8 cellular contexts compared by ENCODE assay signal in genomic region chr6:108835218-108835850, GRCh38. TPM values are rescaled to one million over a fixed set of nuclear protein-coding genes. Genes with fewer than 3 reads are reported as not detected.
DNase-seq lines count a peak whose midpoint lies in the region; ATAC-seq and TF ChIP-seq lines count a peak whose summit lies in the region.

No MANE protein-coding gene starts in this region.

- H3K27ac Mint-ChIP-seq in progenitor cell of endocrine pancreas: no peak overlapping the region

- H3K4me1 ChIP-seq in uterus: no peaks in the 10 kb centered on the region

- H3K4me3 ChIP-seq in NB4 (ENCODE audit: low read depth, low read length) (no peak overlapping the region), uterus (no peak overlapping the region)

- intact Hi-C loops in Right ventricle myocardium superior (cut with DNase I) (loop anchor here (2.0 to 10.0 kb wide), 2 partner anchors 51 to 293 kb away; no protein-coding TSS in a partner anchor), uterus (cut with DNase I; ENCODE audit: low total_unique reads) (loop anchor here (5.0 kb wide), 1 partner anchor 293 kb away; no protein-coding TSS in a partner anchor)

- H3K4me3 Mint-ChIP-seq in progenitor cell of endocrine pancreas (ENCODE audit: low read depth): no peak overlapping the region

- peaks cover 47% of the 10 kb centered on the region for H3K27me3 Mint-ChIP-seq in progenitor cell of endocrine pancreas

- peak overlapping the region in 1 of 2 donors; percentile 22 for H3K27ac ChIP-seq in uterus

- peak; percentile 97 for ATAC-seq in Right ventricle myocardium superior (ENCODE audit: poor library complexity)

- peak; percentile 63 for DNase-seq in DMS53 treated with DMSO at 0.1 percent for 48 hours (lab: John Stamatoyannopoulos, UW; ENCODE audit: unreplicated experiment)
- DNase-seq in GOT3 (lab: John Stamatoyannopoulos, UW): peak; percentile 11
- peak; percentile 88 for DNase-seq in NB4 (ENCODE audit: low read depth)
- peak; percentile 66 for DNase-seq in SKM-1 treated with dmso at 0.1 percent for 144 hours (lab: John Stamatoyannopoulos, UW; ENCODE audit: unreplicated experiment)
- peak; percentile 85 for DNase-seq in activated naive CD4-positive, alpha-beta T cell treated with anti-CD3 and anti-CD28 coated beads, Interleukin-2, amount 50 U/mL, for 16 hours
- peak; percentile 94 for DNase-seq in Right ventricle myocardium superior
- peak; percentile 74 for DNase-seq in progenitor cell of endocrine pancreas (ENCODE audit: low spot score, unreplicated experiment)
- DNase-seq in uterus: peak; percentile 85 to 88

- H3K36me3 ChIP-seq in uterus: no peaks in the 10 kb centered on the region

- H3K4me1 Mint-ChIP-seq in progenitor cell of endocrine pancreas (ENCODE audit: low read depth): peaks cover 9% of the 10 kb centered on the region

- H3K36me3 Mint-ChIP-seq in progenitor cell of endocrine pancreas (ENCODE audit: insufficient read depth): no peaks in the 10 kb centered on the region

- H3K9me3 Mint-ChIP-seq in progenitor cell of endocrine pancreas (ENCODE audit: low read depth): no peaks in the 10 kb centered on the region

- TF ChIP-seq CTCF in NB4 (IDR thresholded peaks at IDR 0.05; ENCODE audit: low read depth, low read length): peak; percentile 91
- peak; percentile 97 for TF ChIP-seq CTCF in progenitor cell of endocrine pancreas (IDR thresholded peaks at IDR 0.05; ENCODE audit: unreplicated experiment)
- TF ChIP-seq CTCF in uterus (IDR thresholded peaks at IDR 0.05): peak; percentile 84 to 95 (median 90)

- H3K9me3 ChIP-seq in uterus: no peaks in the 10 kb centered on the region

- TF ChIP-seq POLR2A in NB4 (IDR thresholded peaks at IDR 0.05; ENCODE audit: extremely low read depth, insufficient read length) (no peak), uterus (IDR thresholded peaks at IDR 0.05) (peak in 1 of 2 donors; percentile 10)

- no peaks in the 10 kb centered on the region for H3K27me3 ChIP-seq in uterus

RNA-seq across cellular contexts. Expression of gene ARMC2, which starts 12.9 kb away (rescaled TPM):
- total RNA-seq in Right ventricle myocardium superior: 9.5 TPM
- 16.1 and 16.5 TPM in 2 replicates for total RNA-seq in progenitor cell of endocrine pancreas
- total RNA-seq in uterus: 10 to 100 TPM in 1 of 4 donors, 1 to 10 TPM in 2, not detected in 1; 5.1 to 15.1 (median 9.1) TPM

Comparison
In these comparisons a context has a peak if more than half of its experiments do, and no peak if none do; other contexts are left out.
1. DNase-seq: peak in every context shown above with its lines; median percentile 94 in Right ventricle myocardium superior; 88 in NB4; 86 in uterus; 85 in activated naive CD4-positive, alpha-beta T cell treated with anti-CD3 and anti-CD28 coated beads, Interleukin-2, amount 50 U/mL, for 16 hours; 74 in progenitor cell of endocrine pancreas; 66 in SKM-1 treated with dmso at 0.1 percent for 144 hours; 63 in DMS53 treated with DMSO at 0.1 percent for 48 hours; 11 in GOT3.